Comparison of ENCODE assay signal across 8 cellular contexts in genomic region chrX:53683556-53684414, GRCh38. TPM values are rescaled to one million over a fixed set of nuclear protein-coding genes. Genes with fewer than 3 reads are reported as not detected.
DNase-seq lines count a peak whose midpoint lies in the region; ATAC-seq and TF ChIP-seq lines count a peak whose summit lies in the region.

No MANE protein-coding gene starts in this region.

- peaks cover 0 to 2% of the 10 kb centered on the region in 2 experiments; a peak in 2 of 4 replicates for H3K4me1 ChIP-seq in SK-N-SH (ENCODE audit: control insufficient read depth in 1 of 2, insufficient read depth in 2 of 2, low read depth in 1 of 2, low read length in 1 of 2)
- peaks cover 18% of the 10 kb centered on the region for H3K4me1 ChIP-seq in suprapubic skin

- POLR2A ChIA-PET in SK-N-SH (lab: Yijun Ruan, JAX): interaction anchor here (0.9 to 1.1 kb wide), 5 partner anchors 9 to 756 kb away, joined by 3 to 6 read pairs (median 3); partner anchors contain the start of genes PHF8 and TSR2

- peak overlapping the region; percentile 87 for H3K4me2 ChIP-seq in SK-N-SH

- no peak overlapping the region for H2AFZ ChIP-seq in SK-N-SH (ENCODE audit: low read depth)

- H3K36me3 ChIP-seq in GM06990 (ENCODE audit: control insufficient read depth, insufficient read depth, low read length) (no peaks in the 10 kb centered on the region), SK-N-SH (replicated peaks in 1 of 2; ENCODE audit: control insufficient read depth in 1 of 2, insufficient read depth in 2 of 2, low read length in 1 of 2) (peaks cover 18 to 21% of the 10 kb centered on the region in 2 experiments), suprapubic skin (no peaks in the 10 kb centered on the region)

- peaks cover 64% of the 10 kb centered on the region for H3K79me2 ChIP-seq in SK-N-SH (ENCODE audit: insufficient read depth)

- peak in 1 of 2 donors; percentile 48 for TF ChIP-seq POLR2A in suprapubic skin (IDR thresholded peaks at IDR 0.05)

- H3F3A ChIP-seq in SK-N-SH (replicated peaks; ENCODE audit: insufficient read depth): peaks cover 4% of the 10 kb centered on the region

- TF ChIP-seq EP300 in SK-N-SH (IDR thresholded peaks at IDR 0.05; ENCODE audit: borderline replicate concordance in 1 of 2, low read depth in 1 of 2, low read length in 1 of 2) (no peak), suprapubic skin (IDR thresholded peaks at IDR 0.05) (no peak)

- no peaks in the 10 kb centered on the region for H3K9me2 ChIP-seq in SK-N-SH

- peak overlapping the region; percentile 94 to 98 for H3K27ac Mint-ChIP-seq in activated naive CD4-positive, alpha-beta T cell treated with anti-CD3 and anti-CD28 coated beads, Interleukin-2, amount 50 U/mL, for 72 hours

- H3K9ac ChIP-seq in SK-N-SH: peak overlapping the region; percentile 87

- peak overlapping the region; percentile 79 for H3K4me3 ChIP-seq in GM06990 (replicated peaks; ENCODE audit: low read depth, low read length)
- H3K4me3 ChIP-seq in SK-N-SH (ENCODE audit: low read depth in 2 of 2, low read length in 1 of 2): peak overlapping the region; percentile 63
- H3K4me3 ChIP-seq in suprapubic skin: peak overlapping the region; percentile 71

- no peaks in the 10 kb centered on the region for H3K27me3 ChIP-seq in GM06990 (replicated peaks; ENCODE audit: control insufficient read depth, insufficient read depth, low read length)
- 0 out of 2 replicates have a peak, but pooled peaks cover 3% of the 10 kb centered on the region for H3K27me3 ChIP-seq in SK-N-SH (ENCODE audit: insufficient read depth)
- no peaks in the 10 kb centered on the region for H3K27me3 ChIP-seq in suprapubic skin

- H3K9me3 ChIP-seq in SK-N-SH (no peaks in the 10 kb centered on the region), suprapubic skin (no peaks in the 10 kb centered on the region)

- peak; percentile 72 for ATAC-seq in HG02610 (IDR thresholded peaks at IDR 0.05; ENCODE audit: unreplicated experiment)
- peak; percentile 77 to 81 for ATAC-seq in activated naive CD4-positive, alpha-beta T cell treated with anti-CD3 and anti-CD28 coated beads, Interleukin-2, amount 50 U/mL, for 72 hours

- CTCF ChIA-PET in SK-N-SH (lab: Yijun Ruan, JAX): no interaction called here

- peaks cover 39% of the 10 kb centered on the region for H4K20me1 ChIP-seq in SK-N-SH (ENCODE audit: insufficient read depth)

- TF ChIP-seq CTCF in GM06990 (IDR thresholded peaks at IDR 0.05; ENCODE audit: insufficient read depth, low read length, poor library complexity, severe bottlenecking): no peak
- TF ChIP-seq CTCF in SK-N-SH (IDR thresholded peaks at IDR 0.05): no peak
- TF ChIP-seq CTCF in suprapubic skin (IDR thresholded peaks at IDR 0.05): no peak

- WGBS in SK-N-SH (ENCODE audit: low lambda C conversion rate): 48% methylated on average over 60 of the region's 80 CpGs
- WGBS in suprapubic skin: 49% methylated on average over 64 of the region's 80 CpGs

- DNase-seq in GM06990 (ENCODE audit: extremely low read depth, insufficient read length) (peak; percentile 93), NCI-H1092 (lab: John Stamatoyannopoulos, UW) (peak; percentile 99), SK-N-SH (peak; percentile 83), glomerular endothelial cell (ENCODE audit: extremely low read depth, low read depth, low spot score) (peak; percentile 92), nucleus accumbens (lab: John Stamatoyannopoulos, UW) (peak; percentile 33 to 96 (median 87)), suprapubic skin (ENCODE audit: low spot score in 2 of 2) (peak; percentile 95 to 96)
- peak; percentile 80 to 94 for DNase-seq in activated naive CD4-positive, alpha-beta T cell treated with anti-CD3 and anti-CD28 coated beads, Interleukin-2, amount 50 U/mL, for 72 hours (ENCODE audit: low spot score in 2 of 2)

- TF ChIP-seq RAD21 in SK-N-SH (IDR thresholded peaks at IDR 0.05; ENCODE audit: low read length): peak; percentile 33

- H3K27ac ChIP-seq in SK-N-SH (ENCODE audit: low read depth in 2 of 2, low read length in 1 of 2) (peak overlapping the region; percentile 89 to 91), suprapubic skin (peak overlapping the region; percentile 93)

- no peaks in the 10 kb centered on the region for H3K9me3 Mint-ChIP-seq in activated naive CD4-positive, alpha-beta T cell treated with anti-CD3 and anti-CD28 coated beads, Interleukin-2, amount 50 U/mL, for 72 hours

- H3K36me3 Mint-ChIP-seq in activated naive CD4-positive, alpha-beta T cell treated with anti-CD3 and anti-CD28 coated beads, Interleukin-2, amount 50 U/mL, for 72 hours: peaks cover 32 to 34% of the 10 kb centered on the region in 2 donors

TF ChIP-seq in SK-N-SH, 30 proteins besides CTCF, POLR2A, EP300 and RAD21:
- TF ChIP-seq POLR2AphosphoS5 (IDR thresholded peaks at IDR 0.05; ENCODE audit: low read depth, low read length): peak; percentile 23
- 0 out of 2 replicates have a peak, but pooled peaks have one; percentile 86 for TF ChIP-seq SIN3A (IDR thresholded peaks at IDR 0.05; ENCODE audit: borderline replicate concordance, low read depth, low read length)
- TF ChIP-seq CHD2 (IDR thresholded peaks at IDR 0.05; ENCODE audit: low read length, partially characterized antibody): peak; percentile 99
- TF ChIP-seq, protein P1, sequence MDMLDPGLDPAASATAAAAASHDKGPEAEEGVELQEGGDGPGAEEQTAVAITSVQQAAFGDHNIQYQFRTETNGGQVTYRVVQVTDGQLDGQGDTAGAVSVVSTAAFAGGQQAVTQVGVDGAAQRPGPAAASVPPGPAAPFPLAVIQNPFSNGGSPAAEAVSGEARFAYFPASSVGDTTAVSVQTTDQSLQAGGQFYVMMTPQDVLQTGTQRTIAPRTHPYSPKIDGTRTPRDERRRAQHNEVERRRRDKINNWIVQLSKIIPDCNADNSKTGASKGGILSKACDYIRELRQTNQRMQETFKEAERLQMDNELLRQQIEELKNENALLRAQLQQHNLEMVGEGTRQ (IDR thresholded peaks at IDR 0.05; ENCODE audit: borderline replicate concordance, low read depth, low read length): no peak
- TF ChIP-seq, protein P2, sequence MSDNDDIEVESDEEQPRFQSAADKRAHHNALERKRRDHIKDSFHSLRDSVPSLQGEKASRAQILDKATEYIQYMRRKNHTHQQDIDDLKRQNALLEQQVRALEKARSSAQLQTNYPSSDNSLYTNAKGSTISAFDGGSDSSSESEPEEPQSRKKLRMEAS (IDR thresholded peaks at IDR 0.05; ENCODE audit: low read depth): peak; percentile 68; the same call in 1 of the 2 replicates
- TF ChIP-seq GATA2 (CRISPR knock-in tag; IDR thresholded peaks at IDR 0.05): no peak
- TF ChIP-seq TAF1 (IDR thresholded peaks at IDR 0.05; ENCODE audit: borderline replicate concordance, low read depth, low read length): peak; percentile 31
- TF ChIP-seq TCF12 (IDR thresholded peaks at IDR 0.05): no peak
- peak; percentile 85 for TF ChIP-seq YY1 (IDR thresholded peaks at IDR 0.05; ENCODE audit: low read depth)
- peak; percentile 29; the same call in 1 of the 2 replicates for TF ChIP-seq NRF1 (IDR thresholded peaks at IDR 0.05; ENCODE audit: low read depth, low read length)
- TF ChIP-seq MXI1 (IDR thresholded peaks at IDR 0.05; ENCODE audit: low read depth, low read length): 0 out of 2 replicates have a peak, but pooled peaks have one; percentile 34
- TF ChIP-seq, protein P3, sequence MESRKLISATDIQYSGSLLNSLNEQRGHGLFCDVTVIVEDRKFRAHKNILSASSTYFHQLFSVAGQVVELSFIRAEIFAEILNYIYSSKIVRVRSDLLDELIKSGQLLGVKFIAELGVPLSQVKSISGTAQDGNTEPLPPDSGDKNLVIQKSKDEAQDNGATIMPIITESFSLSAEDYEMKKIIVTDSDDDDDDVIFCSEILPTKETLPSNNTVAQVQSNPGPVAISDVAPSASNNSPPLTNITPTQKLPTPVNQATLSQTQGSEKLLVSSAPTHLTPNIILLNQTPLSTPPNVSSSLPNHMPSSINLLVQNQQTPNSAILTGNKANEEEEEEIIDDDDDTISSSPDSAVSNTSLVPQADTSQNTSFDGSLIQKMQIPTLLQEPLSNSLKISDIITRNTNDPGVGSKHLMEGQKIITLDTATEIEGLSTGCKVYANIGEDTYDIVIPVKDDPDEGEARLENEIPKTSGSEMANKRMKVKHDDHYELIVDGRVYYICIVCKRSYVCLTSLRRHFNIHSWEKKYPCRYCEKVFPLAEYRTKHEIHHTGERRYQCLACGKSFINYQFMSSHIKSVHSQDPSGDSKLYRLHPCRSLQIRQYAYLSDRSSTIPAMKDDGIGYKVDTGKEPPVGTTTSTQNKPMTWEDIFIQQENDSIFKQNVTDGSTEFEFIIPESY (IDR thresholded peaks at IDR 0.05; ENCODE audit: borderline replicate concordance, low read depth): peak; percentile 95

RNA-seq across cellular contexts. Expression of gene HUWE1, which starts 2.7 kb away (rescaled TPM):
- polyA plus RNA-seq in SK-N-SH (2012; rRNA removed): 39.1 and 43.4 TPM in 2 replicates
- 25.3 and 32.6 TPM in 2 replicates for polyA plus RNA-seq in SK-N-SH (2012; cell fraction: cytosol; rRNA removed)
- polyA plus RNA-seq in SK-N-SH (2012; cell fraction: nucleus; rRNA removed): 80.8 and 135 TPM in 2 replicates
- 100 to 1,000 TPM; 505 to 553 TPM for total RNA-seq in activated naive CD4-positive, alpha-beta T cell treated with anti-CD3 and anti-CD28 coated beads, Interleukin-2, amount 50 U/mL, for 72 hours
- total RNA-seq in glomerular endothelial cell (136 and 178 TPM in 2 replicates), suprapubic skin (100 to 1,000 TPM; 152 to 208 (median 186) TPM)

Comparison
In these comparisons a context has a peak if more than half of its experiments do, and no peak if none do; other contexts are left out.
1. Peak in every context shown above with its lines: DNase-seq, ATAC-seq, H3K4me3 ChIP-seq and H3K27ac ChIP-seq.